ENCODE assay signal across 2 cellular contexts in the genomic region with DNA sequence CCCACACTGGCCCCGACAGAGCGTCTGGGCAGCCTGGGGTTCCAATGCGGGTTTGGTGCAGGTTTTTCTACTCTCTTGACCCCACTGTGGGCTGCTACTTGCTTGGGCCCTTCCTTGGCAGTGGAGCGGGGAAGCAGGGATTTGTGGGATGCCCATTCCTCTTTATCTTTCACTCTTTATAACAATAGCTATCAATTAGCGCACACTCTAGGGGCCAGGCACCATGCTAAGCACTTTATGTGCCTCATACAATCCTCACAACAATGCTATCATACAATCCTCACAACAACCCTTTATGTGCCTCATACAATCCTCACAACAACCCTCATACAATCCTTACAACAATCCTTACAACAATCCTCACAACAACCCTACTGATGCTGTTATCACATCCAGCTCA.
A peak's percentile ranks its signal among the peaks of the same experiment; 100 is the strongest.
TF ChIP-seq lines count a peak whose summit lies in the region.

No MANE protein-coding gene starts in this region.

TF ChIP-seq in GM23338, 12 proteins besides CTCF, POLR2A, EP300 and RAD21 (continues in another document):
- TF ChIP-seq POLR2AphosphoS5 (IDR thresholded peaks at IDR 0.05; ENCODE audit: low read depth): no peak
- TF ChIP-seq, protein P1, sequence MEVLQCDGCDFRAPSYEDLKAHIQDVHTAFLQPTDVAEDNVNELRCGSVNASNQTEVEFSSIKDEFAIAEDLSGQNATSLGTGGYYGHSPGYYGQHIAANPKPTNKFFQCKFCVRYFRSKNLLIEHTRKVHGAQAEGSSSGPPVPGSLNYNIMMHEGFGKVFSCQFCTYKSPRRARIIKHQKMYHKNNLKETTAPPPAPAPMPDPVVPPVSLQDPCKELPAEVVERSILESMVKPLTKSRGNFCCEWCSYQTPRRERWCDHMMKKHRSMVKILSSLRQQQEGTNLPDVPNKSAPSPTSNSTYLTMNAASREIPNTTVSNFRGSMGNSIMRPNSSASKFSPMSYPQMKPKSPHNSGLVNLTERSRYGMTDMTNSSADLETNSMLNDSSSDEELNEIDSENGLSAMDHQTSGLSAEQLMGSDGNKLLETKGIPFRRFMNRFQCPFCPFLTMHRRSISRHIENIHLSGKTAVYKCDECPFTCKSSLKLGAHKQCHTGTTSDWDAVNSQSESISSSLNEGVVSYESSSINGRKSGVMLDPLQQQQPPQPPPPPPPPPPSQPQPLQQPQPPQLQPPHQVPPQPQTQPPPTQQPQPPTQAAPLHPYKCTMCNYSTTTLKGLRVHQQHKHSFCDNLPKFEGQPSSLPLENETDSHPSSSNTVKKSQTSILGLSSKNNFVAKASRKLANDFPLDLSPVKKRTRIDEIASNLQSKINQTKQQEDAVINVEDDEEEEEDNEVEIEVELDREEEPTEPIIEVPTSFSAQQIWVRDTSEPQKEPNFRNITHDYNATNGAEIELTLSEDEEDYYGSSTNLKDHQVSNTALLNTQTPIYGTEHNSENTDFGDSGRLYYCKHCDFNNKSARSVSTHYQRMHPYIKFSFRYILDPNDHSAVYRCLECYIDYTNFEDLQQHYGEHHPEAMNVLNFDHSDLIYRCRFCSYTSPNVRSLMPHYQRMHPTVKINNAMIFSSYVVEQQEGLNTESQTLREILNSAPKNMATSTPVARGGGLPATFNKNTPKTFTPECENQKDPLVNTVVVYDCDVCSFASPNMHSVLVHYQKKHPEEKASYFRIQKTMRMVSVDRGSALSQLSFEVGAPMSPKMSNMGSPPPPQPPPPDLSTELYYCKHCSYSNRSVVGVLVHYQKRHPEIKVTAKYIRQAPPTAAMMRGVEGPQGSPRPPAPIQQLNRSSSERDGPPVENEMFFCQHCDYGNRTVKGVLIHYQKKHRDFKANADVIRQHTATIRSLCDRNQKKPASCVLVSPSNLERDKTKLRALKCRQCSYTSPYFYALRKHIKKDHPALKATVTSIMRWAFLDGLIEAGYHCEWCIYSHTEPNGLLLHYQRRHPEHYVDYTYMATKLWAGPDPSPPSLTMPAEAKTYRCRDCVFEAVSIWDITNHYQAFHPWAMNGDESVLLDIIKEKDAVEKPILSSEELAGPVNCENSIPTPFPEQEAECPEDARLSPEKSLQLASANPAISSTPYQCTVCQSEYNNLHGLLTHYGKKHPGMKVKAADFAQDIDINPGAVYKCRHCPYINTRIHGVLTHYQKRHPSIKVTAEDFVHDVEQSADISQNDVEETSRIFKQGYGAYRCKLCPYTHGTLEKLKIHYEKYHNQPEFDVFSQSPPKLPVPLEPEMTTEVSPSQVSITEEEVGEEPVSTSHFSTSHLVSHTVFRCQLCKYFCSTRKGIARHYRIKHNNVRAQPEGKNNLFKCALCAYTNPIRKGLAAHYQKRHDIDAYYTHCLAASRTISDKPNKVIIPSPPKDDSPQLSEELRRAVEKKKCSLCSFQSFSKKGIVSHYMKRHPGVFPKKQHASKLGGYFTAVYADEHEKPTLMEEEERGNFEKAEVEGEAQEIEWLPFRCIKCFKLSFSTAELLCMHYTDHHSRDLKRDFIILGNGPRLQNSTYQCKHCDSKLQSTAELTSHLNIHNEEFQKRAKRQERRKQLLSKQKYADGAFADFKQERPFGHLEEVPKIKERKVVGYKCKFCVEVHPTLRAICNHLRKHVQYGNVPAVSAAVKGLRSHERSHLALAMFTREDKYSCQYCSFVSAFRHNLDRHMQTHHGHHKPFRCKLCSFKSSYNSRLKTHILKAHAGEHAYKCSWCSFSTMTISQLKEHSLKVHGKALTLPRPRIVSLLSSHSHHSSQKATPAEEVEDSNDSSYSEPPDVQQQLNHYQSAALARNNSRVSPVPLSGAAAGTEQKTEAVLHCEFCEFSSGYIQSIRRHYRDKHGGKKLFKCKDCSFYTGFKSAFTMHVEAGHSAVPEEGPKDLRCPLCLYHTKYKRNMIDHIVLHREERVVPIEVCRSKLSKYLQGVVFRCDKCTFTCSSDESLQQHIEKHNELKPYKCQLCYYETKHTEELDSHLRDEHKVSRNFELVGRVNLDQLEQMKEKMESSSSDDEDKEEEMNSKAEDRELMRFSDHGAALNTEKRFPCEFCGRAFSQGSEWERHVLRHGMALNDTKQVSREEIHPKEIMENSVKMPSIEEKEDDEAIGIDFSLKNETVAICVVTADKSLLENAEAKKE (CRISPR knock-in tag; IDR thresholded peaks at IDR 0.05): no peak
- TF ChIP-seq EZH2phosphoT487 (IDR thresholded peaks at IDR 0.05; ENCODE audit: unreplicated experiment): no peak
- no peak for TF ChIP-seq ZNF331 (CRISPR knock-in tag; IDR thresholded peaks at IDR 0.05; ENCODE audit: low read depth)
- TF ChIP-seq CREB1 (CRISPR knock-in tag; IDR thresholded peaks at IDR 0.05; ENCODE audit: low read depth): no peak
- TF ChIP-seq, protein P2, sequence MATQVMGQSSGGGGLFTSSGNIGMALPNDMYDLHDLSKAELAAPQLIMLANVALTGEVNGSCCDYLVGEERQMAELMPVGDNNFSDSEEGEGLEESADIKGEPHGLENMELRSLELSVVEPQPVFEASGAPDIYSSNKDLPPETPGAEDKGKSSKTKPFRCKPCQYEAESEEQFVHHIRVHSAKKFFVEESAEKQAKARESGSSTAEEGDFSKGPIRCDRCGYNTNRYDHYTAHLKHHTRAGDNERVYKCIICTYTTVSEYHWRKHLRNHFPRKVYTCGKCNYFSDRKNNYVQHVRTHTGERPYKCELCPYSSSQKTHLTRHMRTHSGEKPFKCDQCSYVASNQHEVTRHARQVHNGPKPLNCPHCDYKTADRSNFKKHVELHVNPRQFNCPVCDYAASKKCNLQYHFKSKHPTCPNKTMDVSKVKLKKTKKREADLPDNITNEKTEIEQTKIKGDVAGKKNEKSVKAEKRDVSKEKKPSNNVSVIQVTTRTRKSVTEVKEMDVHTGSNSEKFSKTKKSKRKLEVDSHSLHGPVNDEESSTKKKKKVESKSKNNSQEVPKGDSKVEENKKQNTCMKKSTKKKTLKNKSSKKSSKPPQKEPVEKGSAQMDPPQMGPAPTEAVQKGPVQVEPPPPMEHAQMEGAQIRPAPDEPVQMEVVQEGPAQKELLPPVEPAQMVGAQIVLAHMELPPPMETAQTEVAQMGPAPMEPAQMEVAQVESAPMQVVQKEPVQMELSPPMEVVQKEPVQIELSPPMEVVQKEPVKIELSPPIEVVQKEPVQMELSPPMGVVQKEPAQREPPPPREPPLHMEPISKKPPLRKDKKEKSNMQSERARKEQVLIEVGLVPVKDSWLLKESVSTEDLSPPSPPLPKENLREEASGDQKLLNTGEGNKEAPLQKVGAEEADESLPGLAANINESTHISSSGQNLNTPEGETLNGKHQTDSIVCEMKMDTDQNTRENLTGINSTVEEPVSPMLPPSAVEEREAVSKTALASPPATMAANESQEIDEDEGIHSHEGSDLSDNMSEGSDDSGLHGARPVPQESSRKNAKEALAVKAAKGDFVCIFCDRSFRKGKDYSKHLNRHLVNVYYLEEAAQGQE (IDR thresholded peaks at IDR 0.05; ENCODE audit: unreplicated experiment): no peak
- TF ChIP-seq JUNB (IDR thresholded peaks at IDR 0.05; ENCODE audit: unreplicated experiment): no peak
- TF ChIP-seq STAT1 (IDR thresholded peaks at IDR 0.05; ENCODE audit: unreplicated experiment): no peak
- no peak for TF ChIP-seq EZH2 (IDR thresholded peaks at IDR 0.05; ENCODE audit: low read depth, unreplicated experiment)
- TF ChIP-seq NANOG (IDR thresholded peaks at IDR 0.05; ENCODE audit: borderline replicate concordance): no peak

TF ChIP-seq in H1, 55 proteins besides CTCF, POLR2A, EP300 and RAD21:
- TF ChIP-seq CTBP2 (IDR thresholded peaks at IDR 0.05; ENCODE audit: borderline replicate concordance, insufficient read depth, insufficient read length, low read length) (no peak), NANOG (IDR thresholded peaks at IDR 0.05; ENCODE audit: insufficient read depth, low read depth, low read length, poor library complexity, severe bottlenecking) (peak; percentile 31)
